In genomic region chr3:155605571-155605970, GRCh38 we compare ENCODE assay signal across 1 cellular context.
TF ChIP-seq lines count a peak whose summit lies in the region.

No MANE protein-coding gene starts in this region.

TF ChIP-seq in HepG2, 621 proteins besides CTCF, POLR2A, EP300 and RAD21 (continued from another document and continues in another):
- TF ChIP-seq, protein P1, sequence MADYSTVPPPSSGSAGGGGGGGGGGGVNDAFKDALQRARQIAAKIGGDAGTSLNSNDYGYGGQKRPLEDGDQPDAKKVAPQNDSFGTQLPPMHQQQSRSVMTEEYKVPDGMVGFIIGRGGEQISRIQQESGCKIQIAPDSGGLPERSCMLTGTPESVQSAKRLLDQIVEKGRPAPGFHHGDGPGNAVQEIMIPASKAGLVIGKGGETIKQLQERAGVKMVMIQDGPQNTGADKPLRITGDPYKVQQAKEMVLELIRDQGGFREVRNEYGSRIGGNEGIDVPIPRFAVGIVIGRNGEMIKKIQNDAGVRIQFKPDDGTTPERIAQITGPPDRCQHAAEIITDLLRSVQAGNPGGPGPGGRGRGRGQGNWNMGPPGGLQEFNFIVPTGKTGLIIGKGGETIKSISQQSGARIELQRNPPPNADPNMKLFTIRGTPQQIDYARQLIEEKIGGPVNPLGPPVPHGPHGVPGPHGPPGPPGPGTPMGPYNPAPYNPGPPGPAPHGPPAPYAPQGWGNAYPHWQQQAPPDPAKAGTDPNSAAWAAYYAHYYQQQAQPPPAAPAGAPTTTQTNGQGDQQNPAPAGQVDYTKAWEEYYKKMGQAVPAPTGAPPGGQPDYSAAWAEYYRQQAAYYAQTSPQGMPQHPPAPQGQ (CRISPR knock-in tag; IDR thresholded peaks at IDR 0.05; ENCODE audit: borderline replicate concordance), result no peak
- TF ChIP-seq TCF7L2 (IDR thresholded peaks at IDR 0.05; ENCODE audit: low read depth, low read length), result no peak
- no peak for TF ChIP-seq NFE2L2 (IDR thresholded peaks at IDR 0.05; ENCODE audit: low read length)
- no peak for TF ChIP-seq SIN3B (IDR thresholded peaks at IDR 0.05; ENCODE audit: low read length)
- TF ChIP-seq NR2F1 (CRISPR knock-in tag; IDR thresholded peaks at IDR 0.05), result peak; percentile 93 to 96
- TF ChIP-seq ZNF124 (CRISPR knock-in tag; IDR thresholded peaks at IDR 0.05), result peak; percentile 61; the same call in 1 of the 2 replicates
- no peak for TF ChIP-seq SIN3A (IDR thresholded peaks at IDR 0.05; ENCODE audit: borderline replicate concordance, low read depth, low read length)
- TF ChIP-seq ZZZ3 (CRISPR knock-in tag; IDR thresholded peaks at IDR 0.05; ENCODE audit: borderline replicate concordance), result no peak
- TF ChIP-seq ZNF326 (CRISPR knock-in tag; IDR thresholded peaks at IDR 0.05; ENCODE audit: borderline replicate concordance), result no peak
- no peak for TF ChIP-seq MBNL3 (CRISPR knock-in tag; conservative IDR thresholded peaks at IDR 0.05)
- no peak for TF ChIP-seq ZNF569 (CRISPR knock-in tag; IDR thresholded peaks at IDR 0.05; ENCODE audit: borderline replicate concordance)
- TF ChIP-seq GFI1 (CRISPR knock-in tag; IDR thresholded peaks at IDR 0.05; ENCODE audit: borderline replicate concordance), result no peak
- 0 out of 2 replicates have a peak, but pooled peaks have one; percentile 29 for TF ChIP-seq SIX4 (CRISPR knock-in tag; IDR thresholded peaks at IDR 0.05)
- no peak; the same call in 1 of the 2 replicates for TF ChIP-seq ZNF784 (CRISPR knock-in tag; IDR thresholded peaks at IDR 0.05; ENCODE audit: borderline replicate concordance)
- TF ChIP-seq ZNF317 (CRISPR knock-in tag; IDR thresholded peaks at IDR 0.05), result 0 out of 2 replicates have a peak, but pooled peaks have one; percentile 59
- TF ChIP-seq, protein P2, sequence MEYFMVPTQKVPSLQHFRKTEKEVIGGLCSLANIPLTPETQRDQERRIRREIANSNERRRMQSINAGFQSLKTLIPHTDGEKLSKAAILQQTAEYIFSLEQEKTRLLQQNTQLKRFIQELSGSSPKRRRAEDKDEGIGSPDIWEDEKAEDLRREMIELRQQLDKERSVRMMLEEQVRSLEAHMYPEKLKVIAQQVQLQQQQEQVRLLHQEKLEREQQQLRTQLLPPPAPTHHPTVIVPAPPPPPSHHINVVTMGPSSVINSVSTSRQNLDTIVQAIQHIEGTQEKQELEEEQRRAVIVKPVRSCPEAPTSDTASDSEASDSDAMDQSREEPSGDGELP (IDR thresholded peaks at IDR 0.05; ENCODE audit: borderline replicate concordance, low read depth), result peak; percentile 49; the same call in 1 of the 2 replicates
- TF ChIP-seq ZNF747 (CRISPR knock-in tag; IDR thresholded peaks at IDR 0.05; ENCODE audit: borderline replicate concordance), result peak; percentile 81; the same call in 1 of the 2 replicates
- TF ChIP-seq ZFYVE20 (CRISPR knock-in tag; IDR thresholded peaks at IDR 0.05; ENCODE audit: borderline replicate concordance, low read depth), result no peak
- TF ChIP-seq ATAD3A (CRISPR knock-in tag; IDR thresholded peaks at IDR 0.05), result no peak
- peak; percentile 45; the same call in 1 of the 2 replicates for TF ChIP-seq RXRA (CRISPR knock-in tag; IDR thresholded peaks at IDR 0.05)
- no peak for TF ChIP-seq ZNF773 (CRISPR knock-in tag; IDR thresholded peaks at IDR 0.05; ENCODE audit: borderline replicate concordance)
- TF ChIP-seq CENPT (CRISPR knock-in tag; IDR thresholded peaks at IDR 0.05; ENCODE audit: low read depth), result no peak
- TF ChIP-seq MIER2 (CRISPR knock-in tag; IDR thresholded peaks at IDR 0.05), result peak; percentile 82
- TF ChIP-seq ATF1 (CRISPR knock-in tag; IDR thresholded peaks at IDR 0.05), result peak; percentile 41; the same call in 1 of the 2 replicates
- TF ChIP-seq STAG1 (CRISPR knock-in tag; IDR thresholded peaks at IDR 0.05), result peak; percentile 25; the same call in 1 of the 2 replicates
- no peak for TF ChIP-seq IKZF1 (IDR thresholded peaks at IDR 0.05)
- no peak for TF ChIP-seq ZNF343 (CRISPR knock-in tag; IDR thresholded peaks at IDR 0.05)
- TF ChIP-seq, protein P3, sequence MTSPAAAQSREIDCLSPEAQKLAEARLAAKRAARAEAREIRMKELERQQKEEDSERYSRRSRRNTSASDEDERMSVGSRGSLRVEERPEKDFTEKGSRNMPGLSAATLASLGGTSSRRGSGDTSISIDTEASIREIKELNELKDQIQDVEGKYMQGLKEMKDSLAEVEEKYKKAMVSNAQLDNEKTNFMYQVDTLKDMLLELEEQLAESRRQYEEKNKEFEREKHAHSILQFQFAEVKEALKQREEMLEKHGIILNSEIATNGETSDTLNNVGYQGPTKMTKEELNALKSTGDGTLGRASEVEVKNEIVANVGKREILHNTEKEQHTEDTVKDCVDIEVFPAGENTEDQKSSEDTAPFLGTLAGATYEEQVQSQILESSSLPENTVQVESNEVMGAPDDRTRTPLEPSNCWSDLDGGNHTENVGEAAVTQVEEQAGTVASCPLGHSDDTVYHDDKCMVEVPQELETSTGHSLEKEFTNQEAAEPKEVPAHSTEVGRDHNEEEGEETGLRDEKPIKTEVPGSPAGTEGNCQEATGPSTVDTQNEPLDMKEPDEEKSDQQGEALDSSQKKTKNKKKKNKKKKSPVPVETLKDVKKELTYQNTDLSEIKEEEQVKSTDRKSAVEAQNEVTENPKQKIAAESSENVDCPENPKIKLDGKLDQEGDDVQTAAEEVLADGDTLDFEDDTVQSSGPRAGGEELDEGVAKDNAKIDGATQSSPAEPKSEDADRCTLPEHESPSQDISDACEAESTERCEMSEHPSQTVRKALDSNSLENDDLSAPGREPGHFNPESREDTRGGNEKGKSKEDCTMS (CRISPR knock-in tag; conservative IDR thresholded peaks at IDR 0.05), result no peak
- no peak for TF ChIP-seq SMC3 (IDR thresholded peaks at IDR 0.05; ENCODE audit: low read length)
- TF ChIP-seq, protein P4, sequence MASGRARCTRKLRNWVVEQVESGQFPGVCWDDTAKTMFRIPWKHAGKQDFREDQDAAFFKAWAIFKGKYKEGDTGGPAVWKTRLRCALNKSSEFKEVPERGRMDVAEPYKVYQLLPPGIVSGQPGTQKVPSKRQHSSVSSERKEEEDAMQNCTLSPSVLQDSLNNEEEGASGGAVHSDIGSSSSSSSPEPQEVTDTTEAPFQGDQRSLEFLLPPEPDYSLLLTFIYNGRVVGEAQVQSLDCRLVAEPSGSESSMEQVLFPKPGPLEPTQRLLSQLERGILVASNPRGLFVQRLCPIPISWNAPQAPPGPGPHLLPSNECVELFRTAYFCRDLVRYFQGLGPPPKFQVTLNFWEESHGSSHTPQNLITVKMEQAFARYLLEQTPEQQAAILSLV (CRISPR knock-in tag; IDR thresholded peaks at IDR 0.05; ENCODE audit: borderline replicate concordance), result no peak
- peak; percentile 84 for TF ChIP-seq ZNF160 (CRISPR knock-in tag; IDR thresholded peaks at IDR 0.05)
- TF ChIP-seq ZNF251 (CRISPR knock-in tag; IDR thresholded peaks at IDR 0.05), result no peak
- no peak for TF ChIP-seq HNRNPH1 (optimal IDR thresholded peaks at IDR 0.05; ENCODE audit: low read depth, low read length)
- TF ChIP-seq ZFAT (CRISPR knock-in tag; conservative IDR thresholded peaks at IDR 0.05), result no peak
- 0 out of 2 replicates have a peak, but pooled peaks have one; percentile 39 for TF ChIP-seq ZSCAN30 (CRISPR knock-in tag; IDR thresholded peaks at IDR 0.05)
- no peak for TF ChIP-seq ZNF44 (CRISPR knock-in tag; IDR thresholded peaks at IDR 0.05)
- no peak for TF ChIP-seq ZSCAN12 (CRISPR knock-in tag; IDR thresholded peaks at IDR 0.05)
- TF ChIP-seq TARDBP (CRISPR knock-in tag; IDR thresholded peaks at IDR 0.05), result peak; percentile 75; the same call in 1 of the 2 replicates
- TF ChIP-seq, protein P5, sequence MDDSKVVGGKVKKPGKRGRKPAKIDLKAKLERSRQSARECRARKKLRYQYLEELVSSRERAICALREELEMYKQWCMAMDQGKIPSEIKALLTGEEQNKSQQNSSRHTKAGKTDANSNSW (CRISPR knock-in tag; IDR thresholded peaks at IDR 0.05; ENCODE audit: borderline replicate concordance), result no peak
- peak; percentile 73 for TF ChIP-seq YY1 (IDR thresholded peaks at IDR 0.05; ENCODE audit: insufficient read depth, insufficient replicate concordance, low read depth, low read length)
- no peak for TF ChIP-seq FIP1L1 (IDR thresholded peaks at IDR 0.05; ENCODE audit: borderline replicate concordance, insufficient read depth, low read depth, low read length)
- peak; percentile 96 for TF ChIP-seq GATAD2A (CRISPR knock-in tag; IDR thresholded peaks at IDR 0.05)
- TF ChIP-seq THYN1 (CRISPR knock-in tag; IDR thresholded peaks at IDR 0.05; ENCODE audit: borderline replicate concordance, low read depth), result no peak
- TF ChIP-seq MYNN (CRISPR knock-in tag; IDR thresholded peaks at IDR 0.05; ENCODE audit: low read depth), result no peak
- peak; percentile 75; the same call in 1 of the 2 replicates for TF ChIP-seq KAT7 (CRISPR knock-in tag; IDR thresholded peaks at IDR 0.05; ENCODE audit: borderline replicate concordance)
- peak; percentile 93 for TF ChIP-seq HDAC2 (CRISPR knock-in tag; IDR thresholded peaks at IDR 0.05)
- no peak; the same call in 1 of the 2 replicates for TF ChIP-seq MTA1 (CRISPR knock-in tag; IDR thresholded peaks at IDR 0.05; ENCODE audit: borderline replicate concordance)
- no peak for TF ChIP-seq ZNF367 (CRISPR knock-in tag; IDR thresholded peaks at IDR 0.05; ENCODE audit: borderline replicate concordance)
- TF ChIP-seq GMEB1 (CRISPR knock-in tag; IDR thresholded peaks at IDR 0.05; ENCODE audit: borderline replicate concordance), result no peak
- TF ChIP-seq FOXA3 (CRISPR knock-in tag; IDR thresholded peaks at IDR 0.05), result peak; percentile 91
- no peak for TF ChIP-seq ZNF891 (CRISPR knock-in tag; IDR thresholded peaks at IDR 0.05)
- TF ChIP-seq, protein P6, sequence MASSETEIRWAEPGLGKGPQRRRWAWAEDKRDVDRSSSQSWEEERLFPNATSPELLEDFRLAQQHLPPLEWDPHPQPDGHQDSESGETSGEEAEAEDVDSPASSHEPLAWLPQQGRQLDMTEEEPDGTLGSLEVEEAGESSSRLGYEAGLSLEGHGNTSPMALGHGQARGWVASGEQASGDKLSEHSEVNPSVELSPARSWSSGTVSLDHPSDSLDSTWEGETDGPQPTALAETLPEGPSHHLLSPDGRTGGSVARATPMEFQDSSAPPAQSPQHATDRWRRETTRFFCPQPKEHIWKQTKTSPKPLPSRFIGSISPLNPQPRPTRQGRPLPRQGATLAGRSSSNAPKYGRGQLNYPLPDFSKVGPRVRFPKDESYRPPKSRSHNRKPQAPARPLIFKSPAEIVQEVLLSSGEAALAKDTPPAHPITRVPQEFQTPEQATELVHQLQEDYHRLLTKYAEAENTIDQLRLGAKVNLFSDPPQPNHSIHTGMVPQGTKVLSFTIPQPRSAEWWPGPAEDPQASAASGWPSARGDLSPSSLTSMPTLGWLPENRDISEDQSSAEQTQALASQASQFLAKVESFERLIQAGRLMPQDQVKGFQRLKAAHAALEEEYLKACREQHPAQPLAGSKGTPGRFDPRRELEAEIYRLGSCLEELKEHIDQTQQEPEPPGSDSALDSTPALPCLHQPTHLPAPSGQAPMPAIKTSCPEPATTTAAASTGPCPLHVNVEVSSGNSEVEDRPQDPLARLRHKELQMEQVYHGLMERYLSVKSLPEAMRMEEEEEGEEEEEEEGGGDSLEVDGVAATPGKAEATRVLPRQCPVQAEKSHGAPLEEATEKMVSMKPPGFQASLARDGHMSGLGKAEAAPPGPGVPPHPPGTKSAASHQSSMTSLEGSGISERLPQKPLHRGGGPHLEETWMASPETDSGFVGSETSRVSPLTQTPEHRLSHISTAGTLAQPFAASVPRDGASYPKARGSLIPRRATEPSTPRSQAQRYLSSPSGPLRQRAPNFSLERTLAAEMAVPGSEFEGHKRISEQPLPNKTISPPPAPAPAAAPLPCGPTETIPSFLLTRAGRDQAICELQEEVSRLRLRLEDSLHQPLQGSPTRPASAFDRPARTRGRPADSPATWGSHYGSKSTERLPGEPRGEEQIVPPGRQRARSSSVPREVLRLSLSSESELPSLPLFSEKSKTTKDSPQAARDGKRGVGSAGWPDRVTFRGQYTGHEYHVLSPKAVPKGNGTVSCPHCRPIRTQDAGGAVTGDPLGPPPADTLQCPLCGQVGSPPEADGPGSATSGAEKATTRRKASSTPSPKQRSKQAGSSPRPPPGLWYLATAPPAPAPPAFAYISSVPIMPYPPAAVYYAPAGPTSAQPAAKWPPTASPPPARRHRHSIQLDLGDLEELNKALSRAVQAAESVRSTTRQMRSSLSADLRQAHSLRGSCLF (CRISPR knock-in tag; IDR thresholded peaks at IDR 0.05; ENCODE audit: borderline replicate concordance), result no peak
- peak; percentile 98 for TF ChIP-seq NR2F6 (IDR thresholded peaks at IDR 0.05)
- TF ChIP-seq NR2F6 (CRISPR knock-in tag; IDR thresholded peaks at IDR 0.05), result peak; percentile 99
- no peak for TF ChIP-seq GZF1 (CRISPR knock-in tag; IDR thresholded peaks at IDR 0.05)
- no peak for TF ChIP-seq ZNF276 (CRISPR knock-in tag; IDR thresholded peaks at IDR 0.05; ENCODE audit: low read depth)
- no peak for TF ChIP-seq ELF4 (CRISPR knock-in tag; IDR thresholded peaks at IDR 0.05; ENCODE audit: borderline replicate concordance)
- peak; percentile 86 for TF ChIP-seq NR2C2 (CRISPR knock-in tag; IDR thresholded peaks at IDR 0.05; ENCODE audit: borderline replicate concordance)
- no peak for TF ChIP-seq PLRG1 (conservative IDR thresholded peaks at IDR 0.05)
- TF ChIP-seq ZNF333 (CRISPR knock-in tag; IDR thresholded peaks at IDR 0.05; ENCODE audit: borderline replicate concordance), result no peak
